13 cellular contexts compared by ENCODE assay signal in the genomic region with DNA sequence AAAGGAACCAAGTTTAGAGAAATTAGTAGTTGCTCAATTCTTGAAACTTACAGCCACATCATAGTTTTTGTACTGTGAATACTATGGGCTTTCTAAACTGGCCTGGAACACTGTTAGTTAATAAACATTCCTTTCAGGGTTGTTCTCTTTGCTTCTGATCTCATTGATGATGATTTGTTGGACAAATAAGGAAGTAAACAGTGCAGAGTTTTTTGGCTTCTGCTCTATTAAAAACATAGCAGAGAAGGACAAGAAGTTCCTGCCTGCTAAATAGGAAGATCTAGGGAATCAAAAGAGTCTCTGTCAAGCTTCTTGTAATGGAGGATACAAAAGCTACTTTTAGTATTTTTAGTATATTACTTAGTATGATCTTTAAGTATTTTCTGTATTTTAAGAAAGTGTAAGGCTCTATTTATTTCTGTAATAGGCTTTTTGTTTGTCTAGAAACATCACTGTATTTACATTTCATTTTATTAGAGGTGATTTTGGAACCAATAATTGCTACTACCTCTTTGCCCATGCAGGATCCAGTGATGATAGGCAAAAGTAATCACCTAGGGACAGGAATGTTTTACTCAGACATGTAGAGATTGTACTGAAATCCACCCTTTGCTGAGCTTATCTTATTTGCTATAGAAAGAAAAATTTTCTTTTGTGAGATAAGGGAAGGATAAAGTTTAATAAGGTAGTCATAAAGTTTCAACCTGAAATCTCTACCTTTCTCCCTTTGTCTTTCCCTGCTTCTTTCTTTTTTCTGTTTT.
DNase-seq lines count a peak whose midpoint lies in the region; ATAC-seq and TF ChIP-seq lines count a peak whose summit lies in the region.
"Had no signal": no experiment of that assay in that cellular context is flagged by ENCODE, and none has a peak within 500 bp of the region (broad histone marks: within the 10 kb centered on the region; RNA-seq: fewer than 3 reads in every experiment).

No MANE protein-coding gene starts in this region.

- intact Hi-C loops in left lung (cut with DNase I), result no loop called here
- intact Hi-C loops in CD4-positive, alpha-beta memory T cell (cut with micrococcal nuclease), result no loop called here

- CTCF ChIA-PET in CD4-positive, alpha-beta memory T cell (lab: Charles Lee; ENCODE audit: partially characterized antibody), result no interaction called here

- peaks cover 0 to 4% (median 2%) of the 10 kb centered on the region in 8 donors for H3K9me3 Mint-ChIP-seq in CD4-positive, alpha-beta memory T cell

- H3K4me3 Mint-ChIP-seq in CD4-positive, alpha-beta memory T cell, result peak overlapping the region in 1 of 8 donors; percentile 29
- H3K4me3 Mint-ChIP-seq: activated T-helper 17 cell treated with anti-CD3 and anti-CD28 coated beads, Interleukin-2, amount 50 U/mL, for 72 hours had no signal

- TF ChIP-seq POLR2A in tibial nerve (IDR thresholded peaks at IDR 0.05), result peak in 1 of 2 donors; percentile 21
- TF ChIP-seq POLR2A in erythroblast (IDR thresholded peaks at IDR 0.05; ENCODE audit: low read length), result no peak

- ATAC-seq in left lung (peak; percentile 41), HG02763 (IDR thresholded peaks at IDR 0.05; ENCODE audit: unreplicated experiment) (no peak)
- ATAC-seq: activated T-helper 17 cell treated with anti-CD3 and anti-CD28 coated beads, Interleukin-2, amount 50 U/mL, for 72 hours had no signal

- peak overlapping the region in 2 of 7 donors; percentile 56 to 71 for H3K27ac Mint-ChIP-seq in CD4-positive, alpha-beta memory T cell
- H3K27ac Mint-ChIP-seq: activated T-helper 17 cell treated with anti-CD3 and anti-CD28 coated beads, Interleukin-2, amount 50 U/mL, for 72 hours; progenitor cell of endocrine pancreas had no signal

- H3K27me3 ChIP-seq in left lung, result no peaks in the 10 kb centered on the region
- no peaks in the 10 kb centered on the region for H3K27me3 ChIP-seq in tibial nerve
- H3K27me3 ChIP-seq in CD4-positive, alpha-beta memory T cell (ENCODE audit: insufficient read depth, low read length), result no peaks in the 10 kb centered on the region

- no peaks in the 10 kb centered on the region for H3K27me3 Mint-ChIP-seq in CD4-positive, alpha-beta memory T cell
- H3K27me3 Mint-ChIP-seq: activated T-helper 17 cell treated with anti-CD3 and anti-CD28 coated beads, Interleukin-2, amount 50 U/mL, for 72 hours; progenitor cell of endocrine pancreas had no signal

- H3K4me1 ChIP-seq in left lung (peaks cover 0 to 7% of the 10 kb centered on the region in 2 donors), tibial nerve (peaks cover 0 to 45% (median 15%) of the 10 kb centered on the region in 4 donors)
- H3K4me1 ChIP-seq in CD4-positive, alpha-beta memory T cell (ENCODE audit: insufficient read depth, low read length), result no peaks in the 10 kb centered on the region

- TF ChIP-seq CTCF in left lung (IDR thresholded peaks at IDR 0.05) (no peak), tibial nerve (IDR thresholded peaks at IDR 0.05) (no peak)

- no peak overlapping the region for H3K4me3 ChIP-seq in left lung
- no peak overlapping the region for H3K4me3 ChIP-seq in tibial nerve
- H3K4me3 ChIP-seq in CD4-positive, alpha-beta memory T cell (ENCODE audit: low read length in 2 of 2), result no peak overlapping the region

- H3K27ac ChIP-seq in cingulate gyrus (ENCODE audit: low read depth, low read length) (peak overlapping the region; percentile 72), left lung (peak overlapping the region in 1 of 2 donors; percentile 4), tibial nerve (peak overlapping the region; percentile 65 to 87 (median 72))
- H3K27ac ChIP-seq in CD4-positive, alpha-beta memory T cell (ENCODE audit: low read depth, low read length), result no peak overlapping the region

- POLR2A ChIA-PET in CD4-positive, alpha-beta memory T cell (lab: Charles Lee; ENCODE audit: partially characterized antibody), result no interaction called here

- H3K36me3 Mint-ChIP-seq in CD4-positive, alpha-beta memory T cell, result peaks cover 58 to 60% of the 10 kb centered on the region in 2 donors

- H3K4me1 Mint-ChIP-seq in CD4-positive, alpha-beta memory T cell, result peaks cover 14 to 30% (median 25%) of the 10 kb centered on the region in 4 donors

- DNase-seq in DMS53 (lab: John Stamatoyannopoulos, UW), result peak; percentile 32
- no peak for DNase-seq in DMS53 treated with DMSO at 0.1 percent for 48 hours (lab: John Stamatoyannopoulos, UW; ENCODE audit: unreplicated experiment)
- DNase-seq in left lung, result no peak
- no peak for DNase-seq in tibial nerve (ENCODE audit: low spot score in 2 of 2)
- DNase-seq in erythroblast (lab: John Stamatoyannopoulos, UW), result no peak
- no peak for DNase-seq in CD4-positive, alpha-beta memory T cell
- DNase-seq: GDM1, NCI-H2081, RPMI8226 had no signal

- H3K36me3 ChIP-seq in left lung (peaks cover 0 to 19% of the 10 kb centered on the region in 2 donors), tibial nerve (peaks cover 0 to 33% (median 0%) of the 10 kb centered on the region in 3 donors)
- H3K36me3 ChIP-seq in CD4-positive, alpha-beta memory T cell (ENCODE audit: insufficient read depth, low read length), result no peaks in the 10 kb centered on the region

- H3K9me3 ChIP-seq in left lung, result no peaks in the 10 kb centered on the region
- H3K9me3 ChIP-seq in tibial nerve, result peaks cover 0 to 13% (median 0%) of the 10 kb centered on the region in 4 donors
- no peaks in the 10 kb centered on the region for H3K9me3 ChIP-seq in CD4-positive, alpha-beta memory T cell (ENCODE audit: control insufficient read depth in 1 of 2, low read length in 2 of 2)

- TF ChIP-seq EP300 in tibial nerve (IDR thresholded peaks at IDR 0.05), result peak; percentile 88
